ENCODE assay signal across 1 cellular context in the genomic region with DNA sequence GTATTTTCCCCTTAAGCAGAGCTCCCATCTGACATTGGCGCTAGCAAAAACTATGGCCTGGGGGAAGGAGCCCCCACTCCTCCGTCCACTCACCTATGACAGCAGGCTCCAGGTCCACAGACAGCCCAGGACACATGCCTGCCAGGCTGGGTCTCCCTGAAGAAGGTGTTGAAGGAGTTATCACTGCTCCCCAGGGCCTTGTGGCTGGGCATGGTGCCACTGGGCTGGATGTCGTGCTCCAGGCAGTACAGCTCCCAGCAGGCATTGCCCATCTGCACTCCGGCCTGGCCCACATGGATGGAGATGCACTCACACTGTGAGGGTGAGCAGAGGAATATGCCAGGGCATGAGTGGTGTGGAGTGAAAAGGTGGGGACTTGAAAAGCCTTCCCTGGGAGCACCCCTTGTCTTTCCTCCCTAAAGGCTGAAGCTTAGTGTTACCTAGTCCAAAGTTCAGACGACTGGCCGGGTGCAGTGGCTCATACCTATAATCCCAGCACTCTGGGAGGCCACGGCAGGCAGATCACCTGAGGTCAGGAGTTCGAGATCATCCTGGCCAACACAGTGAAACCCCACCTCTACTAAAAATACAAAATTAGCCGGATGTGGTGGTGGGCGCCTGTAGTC.
TF ChIP-seq lines count a peak whose summit lies in the region.

No MANE protein-coding gene starts in this region.

TF ChIP-seq in HEK293, 187 proteins besides CTCF, POLR2A, EP300 and RAD21:
- TF ChIP-seq, protein P1, sequence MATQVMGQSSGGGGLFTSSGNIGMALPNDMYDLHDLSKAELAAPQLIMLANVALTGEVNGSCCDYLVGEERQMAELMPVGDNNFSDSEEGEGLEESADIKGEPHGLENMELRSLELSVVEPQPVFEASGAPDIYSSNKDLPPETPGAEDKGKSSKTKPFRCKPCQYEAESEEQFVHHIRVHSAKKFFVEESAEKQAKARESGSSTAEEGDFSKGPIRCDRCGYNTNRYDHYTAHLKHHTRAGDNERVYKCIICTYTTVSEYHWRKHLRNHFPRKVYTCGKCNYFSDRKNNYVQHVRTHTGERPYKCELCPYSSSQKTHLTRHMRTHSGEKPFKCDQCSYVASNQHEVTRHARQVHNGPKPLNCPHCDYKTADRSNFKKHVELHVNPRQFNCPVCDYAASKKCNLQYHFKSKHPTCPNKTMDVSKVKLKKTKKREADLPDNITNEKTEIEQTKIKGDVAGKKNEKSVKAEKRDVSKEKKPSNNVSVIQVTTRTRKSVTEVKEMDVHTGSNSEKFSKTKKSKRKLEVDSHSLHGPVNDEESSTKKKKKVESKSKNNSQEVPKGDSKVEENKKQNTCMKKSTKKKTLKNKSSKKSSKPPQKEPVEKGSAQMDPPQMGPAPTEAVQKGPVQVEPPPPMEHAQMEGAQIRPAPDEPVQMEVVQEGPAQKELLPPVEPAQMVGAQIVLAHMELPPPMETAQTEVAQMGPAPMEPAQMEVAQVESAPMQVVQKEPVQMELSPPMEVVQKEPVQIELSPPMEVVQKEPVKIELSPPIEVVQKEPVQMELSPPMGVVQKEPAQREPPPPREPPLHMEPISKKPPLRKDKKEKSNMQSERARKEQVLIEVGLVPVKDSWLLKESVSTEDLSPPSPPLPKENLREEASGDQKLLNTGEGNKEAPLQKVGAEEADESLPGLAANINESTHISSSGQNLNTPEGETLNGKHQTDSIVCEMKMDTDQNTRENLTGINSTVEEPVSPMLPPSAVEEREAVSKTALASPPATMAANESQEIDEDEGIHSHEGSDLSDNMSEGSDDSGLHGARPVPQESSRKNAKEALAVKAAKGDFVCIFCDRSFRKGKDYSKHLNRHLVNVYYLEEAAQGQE (tag by site-specific recombination; IDR thresholded peaks at IDR 0.05): no peak
- TF ChIP-seq KLF8 (tag by site-specific recombination; IDR thresholded peaks at IDR 0.05): no peak
- peak; percentile 66 for TF ChIP-seq ZBTB17 (tag by site-specific recombination; IDR thresholded peaks at IDR 0.05)
- no peak for TF ChIP-seq ZNF670 (tag by site-specific recombination; IDR thresholded peaks at IDR 0.05; ENCODE audit: low read depth)
- no peak for TF ChIP-seq SCRT2 (tag by site-specific recombination; IDR thresholded peaks at IDR 0.05)
- TF ChIP-seq ZNF791 (tag by site-specific recombination; IDR thresholded peaks at IDR 0.05): no peak
- no peak for TF ChIP-seq ZNF341 (tag by site-specific recombination; IDR thresholded peaks at IDR 0.05; ENCODE audit: low read depth)
- no peak for TF ChIP-seq ZNF560 (tag by site-specific recombination; IDR thresholded peaks at IDR 0.05; ENCODE audit: borderline replicate concordance)
- no peak for TF ChIP-seq ZNF530 (tag by site-specific recombination; IDR thresholded peaks at IDR 0.05; ENCODE audit: low read depth)
- TF ChIP-seq ZNF521 (tag by site-specific recombination; IDR thresholded peaks at IDR 0.05): no peak
- TF ChIP-seq ZIC2 (tag by site-specific recombination; IDR thresholded peaks at IDR 0.05): peak; percentile 37
- no peak for TF ChIP-seq ZFHX2 (tag by site-specific recombination; conservative IDR thresholded peaks at IDR 0.05)
- TF ChIP-seq, protein P2, sequence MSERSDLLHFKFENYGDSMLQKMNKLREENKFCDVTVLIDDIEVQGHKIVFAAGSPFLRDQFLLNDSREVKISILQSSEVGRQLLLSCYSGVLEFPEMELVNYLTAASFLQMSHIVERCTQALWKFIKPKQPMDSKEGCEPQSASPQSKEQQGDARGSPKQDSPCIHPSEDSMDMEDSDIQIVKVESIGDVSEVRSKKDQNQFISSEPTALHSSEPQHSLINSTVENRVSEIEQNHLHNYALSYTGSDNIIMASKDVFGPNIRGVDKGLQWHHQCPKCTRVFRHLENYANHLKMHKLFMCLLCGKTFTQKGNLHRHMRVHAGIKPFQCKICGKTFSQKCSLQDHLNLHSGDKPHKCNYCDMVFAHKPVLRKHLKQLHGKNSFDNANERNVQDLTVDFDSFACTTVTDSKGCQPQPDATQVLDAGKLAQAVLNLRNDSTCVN (tag by site-specific recombination; optimal IDR thresholded peaks at IDR 0.05): no peak
- TF ChIP-seq ZNF510 (tag by site-specific recombination; IDR thresholded peaks at IDR 0.05; ENCODE audit: insufficient replicate concordance): no peak
